In genomic region chrX:136816970-136817369, GRCh38 we compare ENCODE assay signal across 29 cellular contexts. TPM values are rescaled to one million over a fixed set of nuclear protein-coding genes. Genes with fewer than 3 reads are reported as not detected.
DNase-seq lines count a peak whose midpoint lies in the region; ATAC-seq and TF ChIP-seq lines count a peak whose summit lies in the region.
"Had no signal": no experiment of that assay in that cellular context is flagged by ENCODE, and none has a peak within 500 bp of the region (broad histone marks: within the 10 kb centered on the region; RNA-seq: fewer than 3 reads in every experiment).

No MANE protein-coding gene starts in this region.

- H3K36me3 ChIP-seq in Panc1 (ENCODE audit: control insufficient read depth, insufficient read depth, low read length): no peaks in the 10 kb centered on the region
- no peaks in the 10 kb centered on the region for H3K36me3 ChIP-seq in CD4-positive, alpha-beta memory T cell (ENCODE audit: insufficient read depth, low read length)
- H3K36me3 ChIP-seq: brain microvascular endothelial cell, lower lobe of right lung, MG63, neural progenitor cell had no signal

- no peak overlapping the region for H3K27ac Mint-ChIP-seq in CD4-positive, alpha-beta memory T cell
- H3K27ac Mint-ChIP-seq: activated naive CD8-positive, alpha-beta T cell treated with anti-CD3 and anti-CD28 coated beads, Interleukin-2, amount 10 ng/mL, durations not matched to agents 7 days and 5 days; activated T-helper 2 cell treated with anti-CD3 and anti-CD28 coated beads, Interferon-gamma antibody, Interleukin-2, Interleukin-4, amounts not matched to agents 10 μg/mL and 5 μg/mL and 100 μg/mL, durations not matched to agents 14 hours and 24 hours and 36 hours; B cell; endodermal cell; neural progenitor cell; progenitor cell of endocrine pancreas; stimulated activated memory B cell treated with anti-CD40 and anti-IgM and Interleukin-4, amounts not matched to agents 10 μg/mL and 1 μg/mL and 100 μg/mL, for 72 hours had no signal

- no peak overlapping the region; the same call in 1 of the 2 replicates for H3K27ac ChIP-seq in Panc1 (ENCODE audit: low read length)
- no peak overlapping the region for H3K27ac ChIP-seq in CD4-positive, alpha-beta memory T cell (ENCODE audit: low read depth, low read length)
- H3K27ac ChIP-seq: brain microvascular endothelial cell, coronary artery, hepatocyte, lower lobe of right lung, neural progenitor cell, RWPE1, skin epidermis had no signal

- H3K27me3 ChIP-seq in Panc1 (ENCODE audit: control insufficient read depth, insufficient read depth, low read length): no peaks in the 10 kb centered on the region
- H3K27me3 ChIP-seq in CD4-positive, alpha-beta memory T cell (ENCODE audit: insufficient read depth, low read length): no peaks in the 10 kb centered on the region
- H3K27me3 ChIP-seq: brain microvascular endothelial cell, hepatocyte, MG63, neural progenitor cell had no signal

- no peaks in the 10 kb centered on the region for H3K9me3 Mint-ChIP-seq in CD4-positive, alpha-beta memory T cell
- H3K9me3 Mint-ChIP-seq: activated T-helper 2 cell treated with anti-CD3 and anti-CD28 coated beads, Interferon-gamma antibody, Interleukin-2, Interleukin-4, amounts not matched to agents 10 μg/mL and 5 μg/mL and 100 μg/mL, durations not matched to agents 14 hours and 24 hours and 36 hours; stimulated activated memory B cell treated with anti-CD40 and anti-IgM and Interleukin-4, amounts not matched to agents 10 μg/mL and 1 μg/mL and 100 μg/mL, for 72 hours had no signal

- POLR2A ChIA-PET in Panc1 (lab: Charles Lee): no interaction called here
- POLR2A ChIA-PET in CD4-positive, alpha-beta memory T cell (lab: Charles Lee; ENCODE audit: partially characterized antibody): no interaction called here

- no peaks in the 10 kb centered on the region for H3K27me3 Mint-ChIP-seq in CD4-positive, alpha-beta memory T cell
- H3K27me3 Mint-ChIP-seq: activated naive CD8-positive, alpha-beta T cell treated with anti-CD3 and anti-CD28 coated beads, Interleukin-2, amount 10 ng/mL, durations not matched to agents 7 days and 5 days; B cell; progenitor cell of endocrine pancreas; stimulated activated memory B cell treated with anti-CD40 and anti-IgM and Interleukin-4, amounts not matched to agents 10 μg/mL and 1 μg/mL and 100 μg/mL, for 72 hours had no signal

- peaks cover 0 to 4% of the 10 kb centered on the region in 2 donors for H3K36me3 Mint-ChIP-seq in CD4-positive, alpha-beta memory T cell

- H3K4me1 Mint-ChIP-seq in CD4-positive, alpha-beta memory T cell: peaks cover 0 to 4% (median 0%) of the 10 kb centered on the region in 4 donors
- H3K4me1 Mint-ChIP-seq: B cell; endodermal cell; neural progenitor cell; stimulated activated memory B cell treated with anti-CD40 and anti-IgM and Interleukin-4, amounts not matched to agents 10 μg/mL and 1 μg/mL and 100 μg/mL, for 72 hours had no signal

- H3K4me1 ChIP-seq in Panc1 (ENCODE audit: control insufficient read depth, insufficient read depth, low read length): no peaks in the 10 kb centered on the region
- H3K4me1 ChIP-seq in CD4-positive, alpha-beta memory T cell (ENCODE audit: insufficient read depth, low read length): no peaks in the 10 kb centered on the region
- H3K4me1 ChIP-seq: Caco-2, lower lobe of right lung, neural progenitor cell had no signal

- in situ Hi-C loops in Panc1 (cut with HindIII; ENCODE audit: low pct_unique_long_range_greater_than_20kb, low sequenced_read_pairs): no loop called here

- peak; percentile 45; the same call in 1 of the 2 replicates for ATAC-seq in Panc1
- ATAC-seq in HG03442 (IDR thresholded peaks at IDR 0.05; ENCODE audit: unreplicated experiment): no peak
- ATAC-seq in HG03280 (IDR thresholded peaks at IDR 0.05; ENCODE audit: unreplicated experiment): no peak
- ATAC-seq: lower lobe of right lung; stimulated activated memory B cell treated with anti-CD40 and anti-IgM and Interleukin-4, amounts not matched to agents 10 μg/mL and 1 μg/mL and 100 μg/mL, for 72 hours had no signal

- H3K9me3 ChIP-seq in Panc1 (ENCODE audit: control insufficient read depth, insufficient read depth, low read depth, low read length): no peaks in the 10 kb centered on the region
- no peaks in the 10 kb centered on the region for H3K9me3 ChIP-seq in CD4-positive, alpha-beta memory T cell (ENCODE audit: control insufficient read depth in 1 of 2, low read length in 2 of 2)
- H3K9me3 ChIP-seq: Caco-2, lower lobe of right lung, MG63 had no signal

- H3K4me3 ChIP-seq in Panc1 (ENCODE audit: low read depth in 2 of 2, low read length in 2 of 2) (no peak overlapping the region), choroid plexus epithelial cell (ENCODE audit: low read depth, low read length) (no peak overlapping the region)
- no peak overlapping the region for H3K4me3 ChIP-seq in CD4-positive, alpha-beta memory T cell (ENCODE audit: low read length in 2 of 2)
- H3K4me3 ChIP-seq: coronary artery, hepatocyte, lower lobe of right lung, MG63, neural progenitor cell, skin epidermis had no signal

- peak; percentile 23 for DNase-seq in AG20443 (ENCODE audit: low spot score)
- DNase-seq in Panc1 (ENCODE audit: low read depth, low spot score): peak; percentile 17
- DNase-seq in choroid plexus epithelial cell (ENCODE audit: low read depth): peak; percentile 49
- peak; percentile 25 for DNase-seq in kidney tubule cell (ENCODE audit: low spot score)
- DNase-seq in CD4-positive, alpha-beta memory T cell: no peak
- DNase-seq in C1 segment of cervical spinal cord (lab: John Stamatoyannopoulos, UW): no peak
- DNase-seq: activated CD4-positive, alpha-beta T cell treated with anti-CD3 and anti-CD28 coated beads, Interleukin-2, amount 50 U/mL, for 48 hours; activated CD4-positive, CD25-positive, alpha-beta regulatory T cell; activated CD8-positive, alpha-beta memory T cell treated with anti-CD3 and anti-CD28 coated beads, Interleukin-2, amount 50 U/mL, for 48 hours; activated naive CD8-positive, alpha-beta T cell treated with anti-CD3 and anti-CD28 coated beads, Interleukin-2, amount 10 ng/mL, durations not matched to agents 7 days and 5 days; brain microvascular endothelial cell; Caco-2; endodermal cell; lower lobe of right lung; MG63; NCI-H1417 treated with DMSO at 0.1 percent for 48 hours; NCI-H510A treated with DMSO at 0.1 percent for 48 hours; T-helper 9 cell had no signal

- H3K4me3 Mint-ChIP-seq in CD4-positive, alpha-beta memory T cell: no peak overlapping the region
- H3K4me3 Mint-ChIP-seq: activated naive CD8-positive, alpha-beta T cell treated with anti-CD3 and anti-CD28 coated beads, Interleukin-2, amount 10 ng/mL, durations not matched to agents 7 days and 5 days; B cell; endodermal cell; neural progenitor cell; stimulated activated memory B cell treated with anti-CD40 and anti-IgM and Interleukin-4, amounts not matched to agents 10 μg/mL and 1 μg/mL and 100 μg/mL, for 72 hours had no signal

- TF ChIP-seq CTCF in Panc1 (IDR thresholded peaks at IDR 0.05) (no peak), choroid plexus epithelial cell (conservative IDR thresholded peaks at IDR 0.05; ENCODE audit: low read depth, low read length) (no peak)

- intact Hi-C loops in Panc1 (cut with micrococcal nuclease; ENCODE audit: unreplicated experiment): no loop called here
- intact Hi-C loops in CD4-positive, alpha-beta memory T cell (cut with micrococcal nuclease): no loop called here

- CTCF ChIA-PET in Panc1 (lab: Charles Lee): no interaction called here
- CTCF ChIA-PET in CD4-positive, alpha-beta memory T cell (lab: Charles Lee; ENCODE audit: partially characterized antibody): no interaction called here

- BruUV-seq in Panc1 (replicated peaks; lab: Mats Ljungman, UMichigan): no TSS peak

RNA-seq across cellular contexts. Expression of gene ARHGEF6, which starts 36.2 kb away (rescaled TPM):
- total RNA-seq in Panc1 (2021; ENCODE audit: unreplicated experiment): 35.5 TPM
- polyA plus RNA-seq in Panc1 (2012; ENCODE audit: insufficient read length): 25.6 TPM
- total RNA-seq in CD4-positive, alpha-beta memory T cell: 10 to 100 TPM; 81.3 to 83.4 TPM
- polyA plus RNA-seq in CD4-positive, alpha-beta memory T cell: 10 to 100 TPM; 77.7 to 86.1 TPM
- total RNA-seq: Caco-2 had no signal

Comparison
In these comparisons a context has a peak if more than half of its experiments do, and no peak if none do; other contexts are left out.
1. DNase-seq: peak in AG20443 (single experiment), Panc1 (single experiment), choroid plexus epithelial cell (single experiment) and kidney tubule cell (single experiment); none in CD4-positive, alpha-beta memory T cell (0 of 5) and C1 segment of cervical spinal cord (0 of 14).